ENCODE assay signal across 8 cellular contexts in the genomic region with DNA sequence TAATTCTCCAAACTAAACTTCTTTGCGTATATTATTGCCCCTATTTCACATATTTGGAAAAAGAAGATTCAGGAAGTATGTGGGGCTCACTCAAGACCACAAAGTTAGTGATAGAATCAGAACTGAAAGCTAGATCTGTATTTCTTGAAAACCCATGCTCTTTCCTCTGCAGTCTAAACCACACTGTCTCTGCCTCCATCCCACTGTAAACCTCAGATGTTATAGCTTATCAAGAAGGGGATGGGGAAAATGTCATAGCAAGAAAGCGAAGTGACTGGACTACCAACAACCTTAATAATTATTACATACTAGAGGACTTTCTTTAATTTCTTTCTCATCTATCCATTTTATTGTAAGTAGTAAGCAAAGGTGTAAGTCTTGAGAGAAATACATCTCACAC.
DNase-seq lines count a peak whose midpoint lies in the region; ATAC-seq lines count a peak whose summit lies in the region.

No MANE protein-coding gene starts in this region.

- no peaks in the 10 kb centered on the region for H3K36me3 Mint-ChIP-seq in CD4-positive, alpha-beta memory T cell
- peaks cover 10% of the 10 kb centered on the region for H3K36me3 Mint-ChIP-seq in activated naive CD8-positive, alpha-beta T cell treated with anti-CD3 and anti-CD28 coated beads for 36 hours

- no peaks in the 10 kb centered on the region for H3K9me3 ChIP-seq in CD4-positive, alpha-beta memory T cell (ENCODE audit: control insufficient read depth in 1 of 2, low read length in 2 of 2)
- no peaks in the 10 kb centered on the region for H3K9me3 ChIP-seq in SJCRH30 (replicated peaks)

- H3K4me1 ChIP-seq in CD4-positive, alpha-beta memory T cell (ENCODE audit: insufficient read depth, low read length), result peaks cover 93% of the 10 kb centered on the region
- peaks cover 19% of the 10 kb centered on the region; the same call in 1 of the 2 replicates for H3K4me1 ChIP-seq in SJCRH30

- ATAC-seq in GM19324 (IDR thresholded peaks at IDR 0.05; ENCODE audit: low FRiP score, unreplicated experiment) (peak; percentile 70), HG03108 (IDR thresholded peaks at IDR 0.05; ENCODE audit: unreplicated experiment) (peak; percentile 86)

- CTCF ChIA-PET in CD4-positive, alpha-beta memory T cell (lab: Charles Lee; ENCODE audit: partially characterized antibody), result interaction anchor here (1.2 to 9.5 kb wide), 7 partner anchors 9 to 169 kb away, joined by 4 to 66 read pairs (median 22); no protein-coding TSS in a partner anchor

- H3K27me3 ChIP-seq in CD4-positive, alpha-beta memory T cell (ENCODE audit: insufficient read depth, low read length), result no peaks in the 10 kb centered on the region
- no peaks in the 10 kb centered on the region for H3K27me3 ChIP-seq in SJCRH30

- H3K4me1 Mint-ChIP-seq in CD4-positive, alpha-beta memory T cell, result peaks cover 77 to 94% (median 89%) of the 10 kb centered on the region in 4 donors
- H3K4me1 Mint-ChIP-seq in activated naive CD8-positive, alpha-beta T cell treated with anti-CD3 and anti-CD28 coated beads for 36 hours, result peaks cover 82% of the 10 kb centered on the region

- H3K27me3 Mint-ChIP-seq in CD4-positive, alpha-beta memory T cell, result no peaks in the 10 kb centered on the region
- H3K27me3 Mint-ChIP-seq in activated naive CD8-positive, alpha-beta T cell treated with anti-CD3 and anti-CD28 coated beads for 36 hours, result no peaks in the 10 kb centered on the region

- H3K9me3 Mint-ChIP-seq in CD4-positive, alpha-beta memory T cell, result no peaks in the 10 kb centered on the region
- peaks cover 4% of the 10 kb centered on the region for H3K9me3 Mint-ChIP-seq in activated naive CD8-positive, alpha-beta T cell treated with anti-CD3 and anti-CD28 coated beads for 36 hours

- intact Hi-C loops in CD4-positive, alpha-beta memory T cell (cut with micrococcal nuclease), result no loop called here
- intact Hi-C loops in posterior cingulate gyrus (cut with DNase I), result loop anchor here (10.0 kb wide), 1 partner anchor 59 kb away; no protein-coding TSS in a partner anchor

- no peaks in the 10 kb centered on the region for H3K36me3 ChIP-seq in CD4-positive, alpha-beta memory T cell (ENCODE audit: insufficient read depth, low read length)
- no peaks in the 10 kb centered on the region for H3K36me3 ChIP-seq in SJCRH30

- H3K27ac ChIP-seq in CD4-positive, alpha-beta memory T cell (ENCODE audit: low read depth, low read length), result peak overlapping the region; percentile 61
- no peak overlapping the region for H3K27ac ChIP-seq in SJCRH30

- H3K4me3 ChIP-seq in CD4-positive, alpha-beta memory T cell (ENCODE audit: low read length in 2 of 2), result peak overlapping the region in 1 of 2 donors; percentile 25
- H3K4me3 ChIP-seq in SJCRH30, result no peak overlapping the region

- H3K27ac Mint-ChIP-seq in CD4-positive, alpha-beta memory T cell, result peak overlapping the region; percentile 92 to 98 (median 95)
- H3K27ac Mint-ChIP-seq in activated naive CD8-positive, alpha-beta T cell treated with anti-CD3 and anti-CD28 coated beads for 36 hours, result peak overlapping the region; percentile 88

- H3K4me3 Mint-ChIP-seq in CD4-positive, alpha-beta memory T cell, result peak overlapping the region; percentile 36 to 95 (median 80)
- peak overlapping the region; percentile 22 for H3K4me3 Mint-ChIP-seq in activated naive CD8-positive, alpha-beta T cell treated with anti-CD3 and anti-CD28 coated beads for 36 hours

- POLR2A ChIA-PET in CD4-positive, alpha-beta memory T cell (lab: Charles Lee; ENCODE audit: partially characterized antibody), result interaction anchor here (0.8 to 5.5 kb wide), 22 partner anchors 8 to 170 kb away, joined by 3 to 121 read pairs (median 6); no protein-coding TSS in a partner anchor

- DNase-seq in CD4-positive, alpha-beta memory T cell, result peak; percentile 54 to 67 (median 57)
- DNase-seq in activated naive CD8-positive, alpha-beta T cell treated with anti-CD3 and anti-CD28 coated beads for 36 hours, result peak; percentile 34
- DNase-seq in posterior cingulate gyrus (no peak), activated gamma-delta T cell treated with Interleukin-2 at 50 U/mL for 16 hours (no peak), middle frontal gyrus (ENCODE audit: extremely low spot score, low spot score) (no peak), SJCRH30 (no peak)

Comparison
In these comparisons a context has a peak if more than half of its experiments do, and no peak if none do; other contexts are left out.
1. DNase-seq: peak in CD4-positive, alpha-beta memory T cell (5 of 5) and activated naive CD8-positive, alpha-beta T cell treated with anti-CD3 and anti-CD28 coated beads for 36 hours (single experiment); none in posterior cingulate gyrus (0 of 10), activated gamma-delta T cell treated with Interleukin-2 at 50 U/mL for 16 hours (single experiment), middle frontal gyrus (single experiment) and SJCRH30 (0 of 2).